In the genomic region with DNA sequence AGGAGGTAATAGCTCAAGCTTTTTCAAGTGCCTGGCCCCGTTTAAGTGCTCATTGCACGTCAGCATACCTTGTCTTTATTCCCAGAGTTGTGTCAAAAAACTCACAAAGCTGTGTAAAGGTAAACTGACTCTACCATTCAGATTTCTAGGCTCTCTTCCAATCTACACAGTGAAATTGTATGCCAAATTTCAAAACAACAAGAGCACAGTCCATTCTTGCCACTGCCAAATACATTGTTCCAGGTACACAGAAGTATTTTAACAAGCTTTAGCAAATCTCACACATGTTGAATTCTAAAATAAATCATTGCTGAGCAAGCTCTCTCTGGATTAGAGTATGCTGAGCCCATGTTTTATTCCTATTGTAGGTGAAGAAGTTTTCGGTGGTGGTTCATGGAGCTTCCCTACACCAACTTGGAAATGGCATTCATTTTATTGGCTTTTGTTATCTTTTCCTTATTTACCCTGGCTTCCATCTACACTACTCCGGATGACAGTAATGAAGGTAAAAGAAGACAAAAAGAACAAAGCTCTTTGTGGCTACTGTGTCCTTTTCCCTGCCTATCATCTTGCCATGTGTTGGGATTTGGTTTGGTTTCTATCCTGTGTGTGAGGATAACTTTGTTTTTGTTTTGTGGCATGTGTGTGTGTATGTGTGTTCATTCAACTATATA, we compare ENCODE assay signal across 2 cellular contexts.
TF ChIP-seq lines count a peak whose summit lies in the region.

No MANE protein-coding gene starts in this region.

TF ChIP-seq in liver, 16 proteins besides CTCF, POLR2A, EP300 and RAD21:
- TF ChIP-seq HNF4A (conservative IDR thresholded peaks at IDR 0.05) (peak; percentile 87 to 92), HNF4G (IDR thresholded peaks at IDR 0.05) (peak; percentile 53), EGR1 (IDR thresholded peaks at IDR 0.05; ENCODE audit: low read depth in 2 of 2) (peak in 1 of 2 donors; percentile 38), GABPA (IDR thresholded peaks at IDR 0.05 in 1 of 2, conservative IDR thresholded peaks at IDR 0.05 in 1 of 2) (no peak), YY1 (IDR thresholded peaks at IDR 0.05) (peak; percentile 90), RXRA (IDR thresholded peaks at IDR 0.05) (peak; percentile 15 to 58), FOXA2 (IDR thresholded peaks at IDR 0.05) (peak; percentile 64), JUND (IDR thresholded peaks at IDR 0.05) (peak; percentile 31 to 55), TAF1 (conservative IDR thresholded peaks at IDR 0.05) (no peak), FOXA1 (IDR thresholded peaks at IDR 0.05) (no peak), SP1 (IDR thresholded peaks at IDR 0.05) (peak; percentile 74), NR2F2 (IDR thresholded peaks at IDR 0.05) (no peak)
- TF ChIP-seq, protein P1, sequence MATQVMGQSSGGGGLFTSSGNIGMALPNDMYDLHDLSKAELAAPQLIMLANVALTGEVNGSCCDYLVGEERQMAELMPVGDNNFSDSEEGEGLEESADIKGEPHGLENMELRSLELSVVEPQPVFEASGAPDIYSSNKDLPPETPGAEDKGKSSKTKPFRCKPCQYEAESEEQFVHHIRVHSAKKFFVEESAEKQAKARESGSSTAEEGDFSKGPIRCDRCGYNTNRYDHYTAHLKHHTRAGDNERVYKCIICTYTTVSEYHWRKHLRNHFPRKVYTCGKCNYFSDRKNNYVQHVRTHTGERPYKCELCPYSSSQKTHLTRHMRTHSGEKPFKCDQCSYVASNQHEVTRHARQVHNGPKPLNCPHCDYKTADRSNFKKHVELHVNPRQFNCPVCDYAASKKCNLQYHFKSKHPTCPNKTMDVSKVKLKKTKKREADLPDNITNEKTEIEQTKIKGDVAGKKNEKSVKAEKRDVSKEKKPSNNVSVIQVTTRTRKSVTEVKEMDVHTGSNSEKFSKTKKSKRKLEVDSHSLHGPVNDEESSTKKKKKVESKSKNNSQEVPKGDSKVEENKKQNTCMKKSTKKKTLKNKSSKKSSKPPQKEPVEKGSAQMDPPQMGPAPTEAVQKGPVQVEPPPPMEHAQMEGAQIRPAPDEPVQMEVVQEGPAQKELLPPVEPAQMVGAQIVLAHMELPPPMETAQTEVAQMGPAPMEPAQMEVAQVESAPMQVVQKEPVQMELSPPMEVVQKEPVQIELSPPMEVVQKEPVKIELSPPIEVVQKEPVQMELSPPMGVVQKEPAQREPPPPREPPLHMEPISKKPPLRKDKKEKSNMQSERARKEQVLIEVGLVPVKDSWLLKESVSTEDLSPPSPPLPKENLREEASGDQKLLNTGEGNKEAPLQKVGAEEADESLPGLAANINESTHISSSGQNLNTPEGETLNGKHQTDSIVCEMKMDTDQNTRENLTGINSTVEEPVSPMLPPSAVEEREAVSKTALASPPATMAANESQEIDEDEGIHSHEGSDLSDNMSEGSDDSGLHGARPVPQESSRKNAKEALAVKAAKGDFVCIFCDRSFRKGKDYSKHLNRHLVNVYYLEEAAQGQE (IDR thresholded peaks at IDR 0.05), result peak; percentile 61
- TF ChIP-seq, protein P2, sequence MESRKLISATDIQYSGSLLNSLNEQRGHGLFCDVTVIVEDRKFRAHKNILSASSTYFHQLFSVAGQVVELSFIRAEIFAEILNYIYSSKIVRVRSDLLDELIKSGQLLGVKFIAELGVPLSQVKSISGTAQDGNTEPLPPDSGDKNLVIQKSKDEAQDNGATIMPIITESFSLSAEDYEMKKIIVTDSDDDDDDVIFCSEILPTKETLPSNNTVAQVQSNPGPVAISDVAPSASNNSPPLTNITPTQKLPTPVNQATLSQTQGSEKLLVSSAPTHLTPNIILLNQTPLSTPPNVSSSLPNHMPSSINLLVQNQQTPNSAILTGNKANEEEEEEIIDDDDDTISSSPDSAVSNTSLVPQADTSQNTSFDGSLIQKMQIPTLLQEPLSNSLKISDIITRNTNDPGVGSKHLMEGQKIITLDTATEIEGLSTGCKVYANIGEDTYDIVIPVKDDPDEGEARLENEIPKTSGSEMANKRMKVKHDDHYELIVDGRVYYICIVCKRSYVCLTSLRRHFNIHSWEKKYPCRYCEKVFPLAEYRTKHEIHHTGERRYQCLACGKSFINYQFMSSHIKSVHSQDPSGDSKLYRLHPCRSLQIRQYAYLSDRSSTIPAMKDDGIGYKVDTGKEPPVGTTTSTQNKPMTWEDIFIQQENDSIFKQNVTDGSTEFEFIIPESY (IDR thresholded peaks at IDR 0.05), result peak; percentile 60
- TF ChIP-seq, protein P3, sequence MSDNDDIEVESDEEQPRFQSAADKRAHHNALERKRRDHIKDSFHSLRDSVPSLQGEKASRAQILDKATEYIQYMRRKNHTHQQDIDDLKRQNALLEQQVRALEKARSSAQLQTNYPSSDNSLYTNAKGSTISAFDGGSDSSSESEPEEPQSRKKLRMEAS (IDR thresholded peaks at IDR 0.05), result peak; percentile 29
- TF ChIP-seq, protein P4, sequence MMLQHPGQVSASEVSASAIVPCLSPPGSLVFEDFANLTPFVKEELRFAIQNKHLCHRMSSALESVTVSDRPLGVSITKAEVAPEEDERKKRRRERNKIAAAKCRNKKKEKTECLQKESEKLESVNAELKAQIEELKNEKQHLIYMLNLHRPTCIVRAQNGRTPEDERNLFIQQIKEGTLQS (IDR thresholded peaks at IDR 0.05), result no peak

TF ChIP-seq in HepG2, 621 proteins besides CTCF, POLR2A, EP300 and RAD21:
- TF ChIP-seq ZNF124 (CRISPR knock-in tag; IDR thresholded peaks at IDR 0.05) (no peak), ZNF660 (CRISPR knock-in tag; IDR thresholded peaks at IDR 0.05; ENCODE audit: borderline replicate concordance, low read depth) (no peak), ZFP1 (CRISPR knock-in tag; IDR thresholded peaks at IDR 0.05) (no peak), REPIN1 (CRISPR knock-in tag; IDR thresholded peaks at IDR 0.05; ENCODE audit: borderline replicate concordance, low read depth) (no peak), RFX1 (IDR thresholded peaks at IDR 0.05) (no peak), NCOA2 (CRISPR knock-in tag; IDR thresholded peaks at IDR 0.05) (no peak), ZNF781 (CRISPR knock-in tag; IDR thresholded peaks at IDR 0.05; ENCODE audit: borderline replicate concordance, not compliant biosample characterization) (no peak), JUND (CRISPR knock-in tag; IDR thresholded peaks at IDR 0.05) (no peak)
- TF ChIP-seq, protein P5, sequence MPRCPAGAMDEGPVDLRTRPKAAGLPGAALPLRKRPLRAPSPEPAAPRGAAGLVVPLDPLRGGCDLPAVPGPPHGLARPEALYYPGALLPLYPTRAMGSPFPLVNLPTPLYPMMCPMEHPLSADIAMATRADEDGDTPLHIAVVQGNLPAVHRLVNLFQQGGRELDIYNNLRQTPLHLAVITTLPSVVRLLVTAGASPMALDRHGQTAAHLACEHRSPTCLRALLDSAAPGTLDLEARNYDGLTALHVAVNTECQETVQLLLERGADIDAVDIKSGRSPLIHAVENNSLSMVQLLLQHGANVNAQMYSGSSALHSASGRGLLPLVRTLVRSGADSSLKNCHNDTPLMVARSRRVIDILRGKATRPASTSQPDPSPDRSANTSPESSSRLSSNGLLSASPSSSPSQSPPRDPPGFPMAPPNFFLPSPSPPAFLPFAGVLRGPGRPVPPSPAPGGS (CRISPR knock-in tag; IDR thresholded peaks at IDR 0.05), result no peak
